Comparison of ENCODE assay signal across 1 cellular context in the genomic region with DNA sequence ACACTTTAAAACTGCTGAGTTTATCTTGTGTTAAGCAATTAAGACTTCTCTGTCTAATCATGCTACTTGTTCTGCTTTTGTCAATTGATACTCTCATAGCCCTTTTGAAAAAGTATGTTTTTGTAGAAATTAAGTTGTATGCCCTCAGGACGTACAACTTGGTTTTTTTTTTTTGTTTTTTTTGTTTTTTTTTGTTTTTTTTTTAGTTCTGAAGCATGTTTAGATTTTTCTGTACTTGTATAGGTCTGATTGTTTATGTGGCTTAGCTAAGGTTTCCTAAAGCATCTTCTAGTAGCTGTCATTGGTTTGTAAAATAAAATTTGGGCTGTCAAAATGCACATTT.
TF ChIP-seq lines count a peak whose summit lies in the region.

No MANE protein-coding gene starts in this region.

TF ChIP-seq in IMR-90, 13 proteins besides CTCF, POLR2A, EP300 and RAD21 (continued from another document):
- no peak for TF ChIP-seq NFE2L2 (IDR thresholded peaks at IDR 0.05; ENCODE audit: low read depth, low read length)
- TF ChIP-seq CHD1 (IDR thresholded peaks at IDR 0.05; ENCODE audit: low read depth, low read length) = no peak
- TF ChIP-seq ELK1 (IDR thresholded peaks at IDR 0.05; ENCODE audit: borderline replicate concordance, low read depth, low read length) = no peak
- TF ChIP-seq SMC3 (IDR thresholded peaks at IDR 0.05; ENCODE audit: low read depth, low read length) = no peak
- TF ChIP-seq RCOR1 (IDR thresholded peaks at IDR 0.05; ENCODE audit: insufficient replicate concordance, low read length) = no peak
- no peak for TF ChIP-seq RFX5 (IDR thresholded peaks at IDR 0.05; ENCODE audit: low read depth, low read length)
- TF ChIP-seq CEBPB (IDR thresholded peaks at IDR 0.05; ENCODE audit: low read depth, low read length) = no peak
- no peak for TF ChIP-seq MAFK (IDR thresholded peaks at IDR 0.05; ENCODE audit: low read depth, low read length)
- no peak for TF ChIP-seq MXI1 (IDR thresholded peaks at IDR 0.05; ENCODE audit: borderline replicate concordance, low read depth, low read length)
